ENCODE assay signal across 10 cellular contexts in genomic region chr4:2852481-2852881, GRCh38. TPM values are rescaled to one million over a fixed set of nuclear protein-coding genes. Genes with fewer than 3 reads are reported as not detected.
DNase-seq lines count a peak whose midpoint lies in the region; ATAC-seq and TF ChIP-seq lines count a peak whose summit lies in the region.
"Had no signal": no experiment of that assay in that cellular context is flagged by ENCODE, and none has a peak within 500 bp of the region (broad histone marks: within the 10 kb centered on the region; RNA-seq: fewer than 3 reads in every experiment).

No MANE protein-coding gene starts in this region.

- H3K9me3 Mint-ChIP-seq in Caco-2 (ENCODE audit: unreplicated experiment): no peaks in the 10 kb centered on the region
- no peaks in the 10 kb centered on the region for H3K9me3 Mint-ChIP-seq in T-cell

- no peak for DNase-seq in Caco-2
- peak; percentile 27 for DNase-seq in GM20000 (ENCODE audit: low spot score)
- peak in 1 of 34 experiments; percentile 33 for DNase-seq in T-cell
- peak; percentile 32 for DNase-seq in left kidney (ENCODE audit: low read depth, low spot score)
- no peak for DNase-seq in NCI-H2171 treated with DMSO at 0.1 percent for 48 hours (lab: John Stamatoyannopoulos, UW)
- no peak for DNase-seq in NCI-H2227 (lab: John Stamatoyannopoulos, UW; ENCODE audit: unreplicated experiment)
- DNase-seq: NCI-H1930 had no signal

- CTCF ChIA-PET in Caco-2 (lab: Charles Lee) (no interaction called here), T-cell (lab: Charles Lee) (interaction anchor here in 1 of 2 donors (0.7 kb wide), 1 partner anchor 89 kb away, joined by 5 read pairs; no protein-coding TSS in a partner anchor)

- no peak for TF ChIP-seq CTCF in Caco-2 (IDR thresholded peaks at IDR 0.05; ENCODE audit: insufficient read depth in 1 of 2, low read depth in 1 of 2, low read length in 1 of 2, severe bottlenecking in 1 of 2, unreplicated experiment in 1 of 2)
- no peak for TF ChIP-seq CTCF in GM20000 (IDR thresholded peaks at IDR 0.05; ENCODE audit: extremely low read depth, missing control alignments)

- no TSS peak for BruUV-seq in Caco-2 (replicated peaks; lab: Mats Ljungman, UMichigan)

- H3K4me1 ChIP-seq in Caco-2: peaks cover 32% of the 10 kb centered on the region

- H3K4me3 Mint-ChIP-seq in Caco-2 (ENCODE audit: unreplicated experiment) (no peak overlapping the region), T-cell (peak overlapping the region; percentile 60 to 72 (median 70))

- peaks cover 35% of the 10 kb centered on the region for H3K36me3 Mint-ChIP-seq in Caco-2 (ENCODE audit: insufficient read depth, unreplicated experiment)
- peaks cover 14% of the 10 kb centered on the region for H3K36me3 Mint-ChIP-seq in T-cell

- H3K4me3 ChIP-seq in Caco-2 (ENCODE audit: low read depth, low read length): no peak overlapping the region
- H3K4me3 ChIP-seq: thoracic aorta had no signal

- peaks cover 44% of the 10 kb centered on the region for H3K4me1 Mint-ChIP-seq in Caco-2 (ENCODE audit: low read depth, unreplicated experiment)
- H3K4me1 Mint-ChIP-seq in T-cell: peaks cover 72 to 87% (median 78%) of the 10 kb centered on the region in 3 donors

- H3K27ac Mint-ChIP-seq in Caco-2 (ENCODE audit: unreplicated experiment) (peak overlapping the region; percentile 25), T-cell (peak overlapping the region; percentile 91 to 95)

- H3K27me3 ChIP-seq in Caco-2 (replicated peaks; ENCODE audit: control insufficient read depth, insufficient read depth, low read length): no peaks in the 10 kb centered on the region

- no peaks in the 10 kb centered on the region for H3K27me3 Mint-ChIP-seq in Caco-2 (ENCODE audit: insufficient read depth, unreplicated experiment)
- no peaks in the 10 kb centered on the region for H3K27me3 Mint-ChIP-seq in T-cell

- H3K36me3 ChIP-seq in Caco-2 (ENCODE audit: control insufficient read depth, insufficient read depth, low read length): no peaks in the 10 kb centered on the region

- intact Hi-C loops in Caco-2 (cut with micrococcal nuclease; ENCODE audit: unreplicated experiment): no loop called here

- POLR2A ChIA-PET in Caco-2 (lab: Charles Lee) (no interaction called here), T-cell (lab: Charles Lee) (interaction anchor here in 1 of 2 donors (0.7 kb wide), 1 partner anchor 614 kb away, joined by 5 read pairs; no protein-coding TSS in a partner anchor)

- H3K9me3 ChIP-seq in Caco-2: no peaks in the 10 kb centered on the region
- H3K9me3 ChIP-seq: thoracic aorta had no signal

- ATAC-seq in T-cell (replicated peaks in 1 of 4) (peak; percentile 60 to 80 (median 70)), HG02840 (IDR thresholded peaks at IDR 0.05; ENCODE audit: low FRiP score, unreplicated experiment) (no peak), GM18870 (IDR thresholded peaks at IDR 0.05; ENCODE audit: unreplicated experiment) (no peak)

RNA-seq across cellular contexts. Expression of gene ADD1, which starts 8.8 kb away (rescaled TPM):
- total RNA-seq in Caco-2 (2022) (222 and 242 TPM in 2 replicates), T-cell (100 to 1,000 TPM; 241 to 274 (median 256) TPM)

RNA-seq across cellular contexts. Expression of gene SH3BP2, which starts 59.6 kb away (rescaled TPM):
- total RNA-seq in Caco-2 (2022) (44.4 and 48.5 TPM in 2 replicates), T-cell (10 to 100 TPM; 44.0 to 68.2 (median 49.7) TPM)

Comparison
In these comparisons a context has a peak if more than half of its experiments do, and no peak if none do; other contexts are left out.
1. DNase-seq: peak in GM20000 (single experiment) and left kidney (single experiment); none in Caco-2 (0 of 2), NCI-H2171 treated with DMSO at 0.1 percent for 48 hours (single experiment) and NCI-H2227 (single experiment).
2. ATAC-seq: peak in T-cell (4 of 4); none in HG02840 (single experiment) and GM18870 (single experiment).